ENCODE assay signal across 1 cellular context in the genomic region with DNA sequence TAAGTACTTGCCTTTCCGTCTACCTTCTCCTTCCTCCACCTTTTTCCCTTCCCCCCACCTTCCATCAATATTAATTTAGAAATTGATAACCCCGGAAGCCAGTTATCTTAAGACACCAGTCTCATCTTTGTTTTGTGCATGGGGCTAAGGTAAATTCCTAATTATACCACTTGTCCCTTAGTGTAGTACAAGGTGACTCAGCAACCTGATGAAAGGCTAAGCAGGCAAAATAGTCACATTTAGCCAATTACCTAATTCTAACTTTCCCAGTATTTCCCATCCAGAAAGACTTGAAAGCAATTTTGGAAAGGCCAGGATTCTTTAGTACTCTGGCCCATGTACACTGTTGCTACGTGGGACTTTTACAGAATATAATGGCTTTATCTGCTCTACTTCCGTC.
TF ChIP-seq lines count a peak whose summit lies in the region.

No MANE protein-coding gene starts in this region.

TF ChIP-seq in GM23338, 12 proteins besides CTCF, POLR2A, EP300 and RAD21 (continued from another document):
- no peak for TF ChIP-seq JUNB (IDR thresholded peaks at IDR 0.05; ENCODE audit: unreplicated experiment)
